In the genomic region with DNA sequence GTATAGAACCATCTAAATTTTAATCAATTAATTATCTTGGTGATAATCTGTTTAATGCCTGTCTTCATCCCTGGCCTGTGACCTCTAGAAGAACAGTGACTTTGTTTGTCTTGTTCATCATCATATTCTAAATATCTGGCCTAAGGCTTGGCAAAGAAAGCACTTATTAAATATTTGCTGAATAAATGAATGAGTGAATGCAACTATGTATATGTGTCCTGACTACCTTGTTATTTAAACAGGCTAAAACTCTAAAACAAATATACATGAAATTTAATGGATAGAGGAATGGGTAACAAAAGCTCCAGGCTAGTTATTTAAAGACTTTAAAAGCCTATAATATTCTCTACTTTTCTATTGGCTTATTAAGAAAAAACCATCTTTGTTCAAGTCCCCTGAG, we compare ENCODE assay signal across 30 cellular contexts.
"Had no signal": no experiment of that assay in that cellular context is flagged by ENCODE, and none has a peak within 500 bp of the region (broad histone marks: within the 10 kb centered on the region; RNA-seq: fewer than 3 reads in every experiment).

No MANE protein-coding gene starts in this region.

- ATAC-seq: activated CD8-positive, alpha-beta T cell treated with anti-CD3 and anti-CD28 coated beads for 36 hours; activated T-cell treated with anti-CD3 and anti-CD28 coated beads, Interleukin-2, amount 50 U/mL, for 72 hours; activated T-helper 17 cell treated with anti-CD3 and anti-CD28 coated beads, Interleukin-2, amount 50 U/mL, for 72 hours; Right ventricle myocardium inferior had no signal

- H3K27ac ChIP-seq: cardiac muscle cell, PC-9, RWPE1 had no signal

- DNase-seq: activated CD4-positive, alpha-beta T cell treated with anti-CD3 and anti-CD28 coated beads, Interleukin-2, amount 10 ng/mL, durations not matched to agents 24 days and 14 days; activated CD4-positive, alpha-beta T cell treated with anti-CD3 and anti-CD28 coated beads, Interleukin-2, amount 50 U/mL, for 4 hours; activated CD8-positive, alpha-beta T cell treated with anti-CD3 and anti-CD28 coated beads for 36 hours; activated effector memory CD4-positive, alpha-beta T cell treated with anti-CD3 and anti-CD28 coated beads, Interleukin-2, amount 50 U/mL, for 16 hours; activated naive CD4-positive, alpha-beta T cell; activated naive CD4-positive, alpha-beta T cell treated with anti-CD3 and anti-CD28 coated beads, Interleukin-2, amount 50 U/mL, for 16 hours; activated naive CD8-positive, alpha-beta T cell treated with anti-CD3 and anti-CD28 coated beads for 36 hours; activated T-cell treated with anti-CD3 and anti-CD28 coated beads, Interleukin-2, amount 50 U/mL, for 1 hour; activated T-cell treated with anti-CD3 and anti-CD28 coated beads, Interleukin-2, amount 50 U/mL, for 72 hours; amniotic stem cell; aorta; Kasumi-1; NCI-H1048; NCI-H1105 treated with DMSO at 0.1 percent for 48 hours; NCI-H1436; NCI-H1694; NCI-H1930; NCI-H2081 treated with DMSO at 0.1 percent for 48 hours; NCI-H345; NCI-H524 treated with DMSO at 0.1 percent for 48 hours; NCI-H748 treated with DMSO at 0.1 percent for 48 hours; NK-92 treated with Interleukin-12 subunit alpha and Interleukin-12 subunit beta, amount 100 ng/mL, for 24 hours; PC-9; SIG-M5; T1000 had no signal

- H3K36me3 ChIP-seq: MG63 had no signal

- H3K4me2 ChIP-seq: PC-9 had no signal

- H3K27me3 ChIP-seq: cardiac muscle cell had no signal

- H3K9me3 ChIP-seq: MG63 had no signal

- H2AFZ ChIP-seq: PC-9 had no signal

- H3K4me3 ChIP-seq: cardiac muscle cell, PC-9 had no signal
